In the genomic region with DNA sequence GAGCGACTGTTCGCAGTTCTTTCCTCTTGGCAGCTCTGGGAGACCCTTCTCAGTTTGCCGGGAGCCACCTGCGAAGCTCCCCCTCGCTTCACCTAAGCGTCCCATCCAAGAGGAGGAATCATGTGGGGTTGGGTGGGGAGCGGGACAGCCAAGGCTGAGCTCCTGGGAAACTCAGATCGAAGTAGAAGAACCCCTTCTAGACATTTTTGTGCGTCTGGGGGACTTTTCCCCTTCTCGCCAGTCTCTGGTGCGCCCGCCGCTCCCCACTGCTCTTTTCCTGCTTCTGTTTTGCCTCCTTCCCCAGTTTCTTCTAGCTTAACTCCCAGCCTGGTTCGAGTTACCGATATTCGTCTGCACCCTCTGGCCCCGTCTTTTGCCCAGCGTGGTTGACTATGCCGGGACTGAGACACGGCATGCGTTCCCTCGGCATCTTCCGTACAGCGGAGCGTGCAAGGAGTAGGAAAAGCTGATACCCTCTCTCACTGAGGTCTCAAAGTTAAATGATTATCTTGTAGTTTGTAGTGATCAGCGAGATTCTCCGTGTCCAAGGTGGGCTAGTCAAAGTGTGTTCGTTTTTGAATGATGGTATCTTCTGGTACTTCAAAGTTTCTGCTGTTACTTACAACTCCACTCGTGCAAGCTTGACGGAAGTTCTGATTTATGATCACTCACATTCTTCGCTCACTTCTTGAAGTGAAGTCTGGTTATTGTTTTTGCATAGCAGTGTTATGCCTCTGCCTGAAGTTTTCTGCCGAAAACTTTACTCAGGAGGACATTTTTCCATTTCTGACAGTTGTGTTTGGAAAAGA, we compare ENCODE assay signal across 8 cellular contexts. TPM values are rescaled to one million over a fixed set of nuclear protein-coding genes. Genes with fewer than 3 reads are reported as not detected.
DNase-seq lines count a peak whose midpoint lies in the region; ATAC-seq, FAIRE-seq and TF ChIP-seq lines count a peak whose summit lies in the region.

No MANE protein-coding gene starts in this region.

- H3K27me3 ChIP-seq in cardiac muscle cell (no peaks in the 10 kb centered on the region), pancreas (no peaks in the 10 kb centered on the region)

- no peaks in the 10 kb centered on the region for H3K9me3 Mint-ChIP-seq in activated naive CD8-positive, alpha-beta T cell (ENCODE audit: low read depth)

- FAIRE-seq in pancreas (lab: Jason Lieb, UNC), result no peak

- H3K4me3 Mint-ChIP-seq in activated naive CD8-positive, alpha-beta T cell, result peak overlapping the region; percentile 100

- peaks cover 10% of the 10 kb centered on the region for H3K36me3 Mint-ChIP-seq in activated naive CD8-positive, alpha-beta T cell

- no peaks in the 10 kb centered on the region for H3K36me3 ChIP-seq in cardiac muscle cell
- H3K36me3 ChIP-seq in pancreas, result no peaks in the 10 kb centered on the region

- peaks cover 3% of the 10 kb centered on the region for H3K4me1 ChIP-seq in cardiac muscle cell (ENCODE audit: low read depth)
- peaks cover 0 to 28% (median 0%) of the 10 kb centered on the region in 3 donors for H3K4me1 ChIP-seq in pancreas

- H3K9me3 ChIP-seq in cardiac muscle cell (ENCODE audit: low read depth) (no peaks in the 10 kb centered on the region), pancreas (no peaks in the 10 kb centered on the region)

- POLR2A ChIA-PET in AG04449 (lab: Yijun Ruan, JAX) (interaction anchor here (1.8 to 2.0 kb wide), 2 partner anchors 11 to 14 kb away, joined by 12 read pairs; no protein-coding TSS in a partner anchor), RWPE1 (lab: Yijun Ruan, JAX; ENCODE audit: low non-redundant PET) (no interaction called here)

- peak; percentile 29 for ATAC-seq in GM18517 (IDR thresholded peaks at IDR 0.05; ENCODE audit: unreplicated experiment)
- ATAC-seq in HG03175 (IDR thresholded peaks at IDR 0.05; ENCODE audit: unreplicated experiment), result peak; percentile 23
- peak; percentile 35 to 52 (median 47) for ATAC-seq in pancreas
- ATAC-seq in HG03565 (IDR thresholded peaks at IDR 0.05; ENCODE audit: unreplicated experiment), result no peak

- H3K27me3 Mint-ChIP-seq in activated naive CD8-positive, alpha-beta T cell, result no peaks in the 10 kb centered on the region

- H3K27ac Mint-ChIP-seq in activated naive CD8-positive, alpha-beta T cell, result peak overlapping the region; percentile 100

- WGBS in pancreas, 2 donors, result 0% methylated on average over 32 of the region's 32 CpGs

- H3K27ac ChIP-seq in RWPE1 (peak overlapping the region; percentile 87), cardiac muscle cell (peak overlapping the region; percentile 97), pancreas (peak overlapping the region; percentile 93 to 96 (median 94))

- DNase-seq in AG04449 (ENCODE audit: low read depth, low spot score) (no peak), RWPE1 (ENCODE audit: low spot score) (peak; percentile 48), cardiac muscle cell (ENCODE audit: low read depth in 1 of 2, low spot score in 1 of 2) (peak; percentile 57 to 64), pancreas (peak in 5 of 6 donors; percentile 33 to 64 (median 44))

- peaks cover 57% of the 10 kb centered on the region for H3K4me1 Mint-ChIP-seq in activated naive CD8-positive, alpha-beta T cell (ENCODE audit: low read depth)

- CTCF ChIA-PET in AG04449 (lab: Yijun Ruan, JAX), result interaction anchor here (0.6 to 2.3 kb wide), 12 partner anchors 10 to 623 kb away, joined by 3 to 10 read pairs (median 6); no protein-coding TSS in a partner anchor
- CTCF ChIA-PET in RWPE1 (lab: Yijun Ruan, JAX), result interaction anchor here (0.5 to 1.7 kb wide), 4 partner anchors 118 to 593 kb away, joined by 3 to 8 read pairs (median 4); no protein-coding TSS in a partner anchor

- peak overlapping the region; percentile 94 for H3K4me3 ChIP-seq in AG04449 (ENCODE audit: low read depth, low read length)
- H3K4me3 ChIP-seq in cardiac muscle cell, result peak overlapping the region; percentile 59
- peak overlapping the region; percentile 51 to 80 (median 72) for H3K4me3 ChIP-seq in pancreas

- TF ChIP-seq CTCF in AG04449 (IDR thresholded peaks at IDR 0.05; ENCODE audit: insufficient read depth, low read length, missing control alignments), result no peak
- no peak for TF ChIP-seq CTCF in RWPE1 (conservative IDR thresholded peaks at IDR 0.05; ENCODE audit: low read depth)
- no peak for TF ChIP-seq CTCF in cardiac muscle cell (IDR thresholded peaks at IDR 0.05; ENCODE audit: low read depth, low read length)
- no peak for TF ChIP-seq CTCF in pancreas (IDR thresholded peaks at IDR 0.05)

- intact Hi-C loops in pancreas (cut with DNase I), result no loop called here

RNA-seq across cellular contexts. Expression of a gene that starts 0.7 kb away (rescaled TPM):
- 16.9 and 23.1 TPM in 2 replicates for total RNA-seq in cardiac muscle cell
- polyA plus RNA-seq in cardiac muscle cell, result 19.9 and 20.6 TPM in 2 replicates
- 10 to 100 TPM in 1 of 6 donors, 1 to 10 TPM in 5; 7.3 to 11.9 (median 9.2) TPM for total RNA-seq in pancreas
- polyA plus RNA-seq in pancreas, result 1 to 10 TPM; 4.6 to 6.4 TPM

RNA-seq across cellular contexts. Expression of a gene that starts 1.1 kb away (rescaled TPM):
- total RNA-seq in cardiac muscle cell, result 30.7 and 52.9 TPM in 2 replicates
- polyA plus RNA-seq in cardiac muscle cell, result 31.0 and 47.6 TPM in 2 replicates
- 10 to 100 TPM; 11.9 to 32.2 (median 18.5) TPM for total RNA-seq in pancreas
- polyA plus RNA-seq in pancreas, result 10 to 100 TPM in 1 of 2 donors, 1 to 10 TPM in 1; 5.5 to 23.5 TPM
